In genomic region chrX:52213276-52213675, GRCh38 we compare ENCODE assay signal across 8 cellular contexts.
"Had no signal": no experiment of that assay in that cellular context is flagged by ENCODE, and none has a peak within 500 bp of the region (broad histone marks: within the 10 kb centered on the region; RNA-seq: fewer than 3 reads in every experiment).

No MANE protein-coding gene starts in this region.

- H3K4me3 Mint-ChIP-seq: GM23338, H9, HFFc6 had no signal

- ATAC-seq: GM23338, HCT116 had no signal

- H3K27ac Mint-ChIP-seq: GM23338, H9, HFFc6 had no signal

- H3K9me3 Mint-ChIP-seq: GM23338, HFFc6 had no signal

- DNase-seq: GM23248, GOT3, H7, H9, HCEC 1CT, HFFc6 had no signal

- H3K4me1 Mint-ChIP-seq: GM23338 had no signal
